In genomic region chr5:125408582-125409069, GRCh38 we compare ENCODE assay signal across 8 cellular contexts.
DNase-seq lines count a peak whose midpoint lies in the region; ATAC-seq, FAIRE-seq and TF ChIP-seq lines count a peak whose summit lies in the region.

No MANE protein-coding gene starts in this region.

- peak; percentile 76 for FAIRE-seq in kidney (lab: Jason Lieb, UNC)

- H3K4me1 ChIP-seq in kidney (ENCODE audit: control insufficient read depth in 1 of 2, insufficient read depth in 1 of 2, low read depth in 1 of 2, low read length in 2 of 2) (peaks cover 19 to 45% of the 10 kb centered on the region in 2 donors), ascending aorta (peaks cover 3 to 31% of the 10 kb centered on the region in 2 donors)

- H3K27me3 ChIP-seq in ascending aorta = no peaks in the 10 kb centered on the region

- no peak for TF ChIP-seq CTCF in AG09319 (IDR thresholded peaks at IDR 0.05; ENCODE audit: low read depth, low read length)
- no peak for TF ChIP-seq CTCF in kidney (IDR thresholded peaks at IDR 0.05; ENCODE audit: borderline replicate concordance, extremely low read depth, insufficient read depth)
- no peak for TF ChIP-seq CTCF in ascending aorta (IDR thresholded peaks at IDR 0.05)

- peak overlapping the region in 1 of 2 donors; percentile 8 for H3K4me3 ChIP-seq in kidney (ENCODE audit: low read length in 2 of 2)
- no peak overlapping the region for H3K4me3 ChIP-seq in ascending aorta

- DNase-seq in AG09319 (ENCODE audit: extremely low read depth, low read depth) = peak; percentile 50
- DNase-seq in SW480 (ENCODE audit: low spot score) = peak; percentile 93
- DNase-seq in kidney = no peak
- no peak for DNase-seq in NCI-H345 treated with DMSO at 0.1 percent for 48 hours (lab: John Stamatoyannopoulos, UW; ENCODE audit: unreplicated experiment)
- no peak for DNase-seq in ascending aorta (ENCODE audit: low spot score in 2 of 2)
- DNase-seq in retina = no peak

- H3K9ac ChIP-seq in kidney (ENCODE audit: low read length in 2 of 2) = peak overlapping the region in 1 of 2 donors; percentile 3

- intact Hi-C loops in kidney (cut with DNase I) = no loop called here
- intact Hi-C loops in ascending aorta (cut with DNase I) = no loop called here

- H3K27ac ChIP-seq in kidney (ENCODE audit: low read depth in 2 of 2, low read length in 2 of 2) (peak overlapping the region; percentile 30 to 56), ascending aorta (no peak overlapping the region)

- H3K9me3 ChIP-seq in kidney (ENCODE audit: control insufficient read depth in 1 of 2, low read length in 2 of 2) = no peaks in the 10 kb centered on the region
- no peaks in the 10 kb centered on the region for H3K9me3 ChIP-seq in ascending aorta

- peak; percentile 54 for ATAC-seq in GM18907 (IDR thresholded peaks at IDR 0.05; ENCODE audit: unreplicated experiment)
- ATAC-seq in HG03139 (IDR thresholded peaks at IDR 0.05; ENCODE audit: unreplicated experiment) = peak; percentile 51

- H3K36me3 ChIP-seq in kidney (ENCODE audit: control insufficient read depth in 1 of 2, insufficient read depth in 2 of 2, low read length in 2 of 2) (no peaks in the 10 kb centered on the region), ascending aorta (no peaks in the 10 kb centered on the region)

Comparison
In these comparisons a context has a peak if more than half of its experiments do, and no peak if none do; other contexts are left out.
1. DNase-seq: peak in AG09319 (single experiment) and SW480 (single experiment); none in kidney (single experiment), NCI-H345 treated with DMSO at 0.1 percent for 48 hours (single experiment), ascending aorta (0 of 2) and retina (single experiment).
2. H3K27ac ChIP-seq: peak in kidney (2 of 2); none in ascending aorta (0 of 2).